In the genomic region with DNA sequence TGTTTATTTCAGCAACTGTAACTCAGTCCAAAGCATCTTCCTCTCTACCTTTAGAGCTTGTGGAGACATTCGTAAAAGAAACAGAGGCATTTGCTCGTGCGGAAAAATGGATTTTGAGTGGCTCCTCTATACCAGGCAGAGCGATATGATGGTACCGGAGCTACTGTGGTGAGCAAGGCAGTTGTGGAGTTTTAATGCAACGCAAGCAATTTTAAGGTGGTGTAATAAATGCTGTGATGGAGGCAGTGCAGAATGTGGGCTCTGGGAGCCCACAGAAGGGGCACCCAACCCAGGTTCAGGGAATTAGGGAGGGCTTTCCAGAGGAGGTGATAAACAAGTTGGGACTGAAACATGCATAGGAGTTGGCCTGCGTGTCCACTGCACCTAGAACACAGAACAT, we compare ENCODE assay signal across 32 cellular contexts.
"Had no signal": no experiment of that assay in that cellular context is flagged by ENCODE, and none has a peak within 500 bp of the region (broad histone marks: within the 10 kb centered on the region; RNA-seq: fewer than 3 reads in every experiment).

No MANE protein-coding gene starts in this region.

- H3K4me3 Mint-ChIP-seq: activated B cell treated with CpG ODN at 0.5 μM for 24 hours; activated CD4-positive, alpha-beta memory T cell treated with anti-CD3 and anti-CD28 coated beads for 36 hours; activated CD4-positive, alpha-beta T cell treated with anti-CD3 and anti-CD28 coated beads, Interleukin-2, amount 10 ng/mL, durations not matched to agents 24 days and 14 days; activated CD8-positive, alpha-beta memory T cell treated with anti-CD3 and anti-CD28 coated beads, Interleukin-2, amount 10 ng/mL, durations not matched to agents 7 days and 5 days; activated CD8-positive, alpha-beta T cell treated with anti-CD3 and anti-CD28 coated beads for 36 hours; activated naive CD4-positive, alpha-beta T cell treated with anti-CD3 and anti-CD28 coated beads, Interleukin-2, amount 10 ng/mL, durations not matched to agents 7 days and 5 days; activated naive CD4-positive, alpha-beta T cell treated with anti-CD3 and anti-CD28 coated beads, Interleukin-2, amount 50 U/mL, for 24 hours; activated naive CD8-positive, alpha-beta T cell; activated naive CD8-positive, alpha-beta T cell treated with anti-CD3 and anti-CD28 coated beads, Interleukin-2, amount 10 ng/mL, durations not matched to agents 7 days and 5 days; activated naive CD8-positive, alpha-beta T cell treated with anti-CD3 and anti-CD28 coated beads, Interleukin-2, amount 50 U/mL, for 24 hours; activated T-cell treated with anti-CD3 and anti-CD28 coated beads, Interleukin-2, amount 50 U/mL, for 24 hours; brain; central memory CD8-positive, alpha-beta T cell; T-cell; T-helper 17 cell had no signal

- H3K9me3 Mint-ChIP-seq: activated B cell treated with CpG ODN at 0.5 μM for 24 hours; activated CD4-positive, alpha-beta memory T cell treated with anti-CD3 and anti-CD28 coated beads for 36 hours; activated CD4-positive, alpha-beta T cell treated with anti-CD3 and anti-CD28 coated beads, Interleukin-2, amount 10 ng/mL, durations not matched to agents 24 days and 14 days; activated CD8-positive, alpha-beta T cell treated with anti-CD3 and anti-CD28 coated beads for 36 hours; activated naive CD4-positive, alpha-beta T cell treated with anti-CD3 and anti-CD28 coated beads, Interleukin-2, amount 10 ng/mL, durations not matched to agents 7 days and 5 days; activated naive CD4-positive, alpha-beta T cell treated with anti-CD3 and anti-CD28 coated beads, Interleukin-2, amount 50 U/mL, for 24 hours; activated naive CD8-positive, alpha-beta T cell treated with anti-CD3 and anti-CD28 coated beads, Interleukin-2, amount 10 ng/mL, durations not matched to agents 7 days and 5 days; activated naive CD8-positive, alpha-beta T cell treated with anti-CD3 and anti-CD28 coated beads, Interleukin-2, amount 50 U/mL, for 24 hours; activated T-cell treated with anti-CD3 and anti-CD28 coated beads, Interleukin-2, amount 50 U/mL, for 24 hours; activated T-helper 2 cell treated with anti-CD3 and anti-CD28 coated beads, Interferon-gamma antibody, Interleukin-2, Interleukin-4, amounts not matched to agents 10 μg/mL and 5 μg/mL and 100 μg/mL, durations not matched to agents 14 hours and 24 hours and 36 hours; brain; central memory CD8-positive, alpha-beta T cell; T-cell had no signal

- H3K9me3 ChIP-seq: ascending aorta had no signal

- H3K36me3 Mint-ChIP-seq: activated CD4-positive, alpha-beta memory T cell treated with anti-CD3 and anti-CD28 coated beads for 36 hours; activated CD8-positive, alpha-beta memory T cell treated with anti-CD3 and anti-CD28 coated beads, Interleukin-2, amount 10 ng/mL, durations not matched to agents 7 days and 5 days; activated naive CD4-positive, alpha-beta T cell treated with anti-CD3 and anti-CD28 coated beads, Interleukin-2, amount 10 ng/mL, durations not matched to agents 7 days and 5 days; activated naive CD4-positive, alpha-beta T cell treated with anti-CD3 and anti-CD28 coated beads, Interleukin-2, amount 50 U/mL, for 24 hours; activated naive CD8-positive, alpha-beta T cell; activated naive CD8-positive, alpha-beta T cell treated with anti-CD3 and anti-CD28 coated beads, Interleukin-2, amount 10 ng/mL, durations not matched to agents 7 days and 5 days; brain; T-cell had no signal

- H3K36me3 ChIP-seq: ascending aorta, cardiac muscle cell had no signal

- H3K4me3 ChIP-seq: ascending aorta, cardiac muscle cell had no signal

- H3K27me3 Mint-ChIP-seq: activated CD4-positive, alpha-beta memory T cell treated with anti-CD3 and anti-CD28 coated beads for 36 hours; activated CD4-positive, alpha-beta T cell treated with anti-CD3 and anti-CD28 coated beads, Interleukin-2, amount 10 ng/mL, durations not matched to agents 24 days and 14 days; activated CD8-positive, alpha-beta T cell treated with anti-CD3 and anti-CD28 coated beads for 36 hours; activated naive CD4-positive, alpha-beta T cell treated with anti-CD3 and anti-CD28 coated beads, Interleukin-2, amount 50 U/mL, for 24 hours; activated naive CD8-positive, alpha-beta T cell; activated naive CD8-positive, alpha-beta T cell treated with anti-CD3 and anti-CD28 coated beads, Interleukin-2, amount 10 ng/mL, durations not matched to agents 7 days and 5 days; activated naive CD8-positive, alpha-beta T cell treated with anti-CD3 and anti-CD28 coated beads, Interleukin-2, amount 50 U/mL, for 24 hours; activated T-cell treated with anti-CD3 and anti-CD28 coated beads, Interleukin-2, amount 50 U/mL, for 24 hours; brain; central memory CD8-positive, alpha-beta T cell had no signal

- DNase-seq: activated B cell treated with CpG ODN at 0.5 μM for 24 hours; activated CD4-positive, alpha-beta memory T cell treated with anti-CD3 and anti-CD28 coated beads for 36 hours; activated CD4-positive, alpha-beta T cell treated with anti-CD3 and anti-CD28 coated beads for 4 hours; activated CD4-positive, alpha-beta T cell treated with anti-CD3 and anti-CD28 coated beads, Interleukin-2, amount 10 ng/mL, durations not matched to agents 24 days and 14 days; activated CD4-positive, alpha-beta T cell treated with anti-CD3 and anti-CD28 coated beads, Interleukin-2, amount 50 U/mL, for 1 hour; activated CD4-positive, alpha-beta T cell treated with anti-CD3 and anti-CD28 coated beads, Interleukin-2, amount 50 U/mL, for 4 hours; activated CD4-positive, CD25-positive, alpha-beta regulatory T cell treated with anti-CD3 and anti-CD28 coated beads, Interleukin-2, amount 50 U/mL, for 72 hours; activated CD8-positive, alpha-beta memory T cell treated with anti-CD3 and anti-CD28 coated beads, Interleukin-2, amount 10 ng/mL, durations not matched to agents 7 days and 5 days; activated CD8-positive, alpha-beta memory T cell treated with anti-CD3 and anti-CD28 coated beads, Interleukin-2, amount 50 U/mL, for 48 hours; activated CD8-positive, alpha-beta T cell treated with anti-CD3 and anti-CD28 coated beads for 36 hours; activated effector memory CD4-positive, alpha-beta T cell treated with Interleukin-2 at 50 U/mL for 16 hours; activated gamma-delta T cell; activated naive CD4-positive, alpha-beta T cell treated with anti-CD3 and anti-CD28 coated beads, Interleukin-2, amount 10 ng/mL, durations not matched to agents 7 days and 5 days; activated naive CD4-positive, alpha-beta T cell treated with Interleukin-2 at 50 U/mL for 16 hours; activated naive CD8-positive, alpha-beta T cell treated with anti-CD3 and anti-CD28 coated beads, Interleukin-2, amount 10 ng/mL, durations not matched to agents 7 days and 5 days; activated naive CD8-positive, alpha-beta T cell treated with anti-CD3 and anti-CD28 coated beads, Interleukin-2, amount 50 U/mL, for 24 hours; activated T-cell treated with anti-CD3 and anti-CD28 coated beads, Interleukin-2, amount 50 U/mL, for 24 hours; activated T-cell treated with anti-CD3 and anti-CD28 coated beads, Interleukin-2, amount 50 U/mL, for 48 hours; amygdala; anterior cingulate cortex; caudate nucleus; T-cell; T-helper 17 cell; T-helper 9 cell had no signal

- H3K27ac Mint-ChIP-seq: activated B cell treated with CpG ODN at 0.5 μM for 24 hours; activated CD4-positive, alpha-beta memory T cell treated with anti-CD3 and anti-CD28 coated beads for 36 hours; activated CD4-positive, alpha-beta T cell treated with anti-CD3 and anti-CD28 coated beads, Interleukin-2, amount 10 ng/mL, durations not matched to agents 24 days and 14 days; activated CD8-positive, alpha-beta memory T cell treated with anti-CD3 and anti-CD28 coated beads, Interleukin-2, amount 10 ng/mL, durations not matched to agents 7 days and 5 days; activated CD8-positive, alpha-beta T cell treated with anti-CD3 and anti-CD28 coated beads for 36 hours; activated naive CD4-positive, alpha-beta T cell treated with anti-CD3 and anti-CD28 coated beads, Interleukin-2, amount 10 ng/mL, durations not matched to agents 7 days and 5 days; activated naive CD4-positive, alpha-beta T cell treated with anti-CD3 and anti-CD28 coated beads, Interleukin-2, amount 50 U/mL, for 24 hours; activated naive CD8-positive, alpha-beta T cell; activated naive CD8-positive, alpha-beta T cell treated with anti-CD3 and anti-CD28 coated beads, Interleukin-2, amount 10 ng/mL, durations not matched to agents 7 days and 5 days; activated naive CD8-positive, alpha-beta T cell treated with anti-CD3 and anti-CD28 coated beads, Interleukin-2, amount 50 U/mL, for 24 hours; activated T-cell treated with anti-CD3 and anti-CD28 coated beads, Interleukin-2, amount 50 U/mL, for 24 hours; activated T-helper 2 cell treated with anti-CD3 and anti-CD28 coated beads, Interferon-gamma antibody, Interleukin-2, Interleukin-4, amounts not matched to agents 10 μg/mL and 5 μg/mL and 100 μg/mL, durations not matched to agents 14 hours and 24 hours and 36 hours; T-cell; T-helper 17 cell had no signal

- H3K27me3 ChIP-seq: ascending aorta, cardiac muscle cell had no signal

- FAIRE-seq: TTC549 had no signal

- ATAC-seq: activated CD8-positive, alpha-beta memory T cell treated with anti-CD3 and anti-CD28 coated beads, Interleukin-2, amount 10 ng/mL, durations not matched to agents 7 days and 5 days; activated CD8-positive, alpha-beta T cell treated with anti-CD3 and anti-CD28 coated beads for 36 hours; activated naive CD8-positive, alpha-beta T cell treated with anti-CD3 and anti-CD28 coated beads, Interleukin-2, amount 50 U/mL, for 24 hours; T-cell; T-helper 17 cell had no signal

- H3K27ac ChIP-seq: ascending aorta, cardiac muscle cell had no signal

- H3K4me1 Mint-ChIP-seq: activated B cell treated with CpG ODN at 0.5 μM for 24 hours; activated CD4-positive, alpha-beta T cell treated with anti-CD3 and anti-CD28 coated beads, Interleukin-2, amount 10 ng/mL, durations not matched to agents 24 days and 14 days; activated CD8-positive, alpha-beta memory T cell treated with anti-CD3 and anti-CD28 coated beads, Interleukin-2, amount 10 ng/mL, durations not matched to agents 7 days and 5 days; activated naive CD4-positive, alpha-beta T cell treated with anti-CD3 and anti-CD28 coated beads, Interleukin-2, amount 10 ng/mL, durations not matched to agents 7 days and 5 days; activated naive CD4-positive, alpha-beta T cell treated with anti-CD3 and anti-CD28 coated beads, Interleukin-2, amount 50 U/mL, for 24 hours; activated naive CD8-positive, alpha-beta T cell treated with anti-CD3 and anti-CD28 coated beads, Interleukin-2, amount 10 ng/mL, durations not matched to agents 7 days and 5 days; activated naive CD8-positive, alpha-beta T cell treated with anti-CD3 and anti-CD28 coated beads, Interleukin-2, amount 50 U/mL, for 24 hours; central memory CD8-positive, alpha-beta T cell; T-cell; T-helper 17 cell had no signal
